8 cellular contexts compared by ENCODE assay signal in the genomic region with DNA sequence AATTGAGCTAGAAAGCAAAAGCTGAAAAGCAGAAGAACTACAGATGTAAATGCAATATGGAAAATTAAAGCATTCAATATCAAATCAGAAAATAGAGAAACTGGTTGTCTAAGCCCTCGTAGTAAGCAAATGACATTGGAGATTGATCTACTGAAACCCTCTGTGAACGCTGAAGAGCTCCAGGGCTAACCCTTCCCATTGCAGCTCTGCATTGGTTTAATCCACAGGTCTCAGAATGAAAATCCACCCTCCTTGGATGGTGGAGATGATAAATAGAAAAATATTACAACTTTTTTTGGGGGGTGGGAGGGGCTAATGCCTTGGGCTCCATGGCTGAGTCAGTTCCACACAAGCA. TPM values are rescaled to one million over a fixed set of nuclear protein-coding genes. Genes with fewer than 3 reads are reported as not detected.
DNase-seq lines count a peak whose midpoint lies in the region; ATAC-seq and TF ChIP-seq lines count a peak whose summit lies in the region.

No MANE protein-coding gene starts in this region.

- peaks cover 27 to 58% (median 45%) of the 10 kb centered on the region in 4 donors for H3K4me1 Mint-ChIP-seq in CD4-positive, CD25-positive, alpha-beta regulatory T cell

- peak overlapping the region; percentile 66 for H3K27ac ChIP-seq in CD4-positive, CD25-positive, alpha-beta regulatory T cell (ENCODE audit: insufficient read depth, low read length, poor library complexity, severe bottlenecking)
- H3K27ac ChIP-seq in coronary artery: peak overlapping the region; percentile 81 to 99
- peak overlapping the region; percentile 85 for H3K27ac ChIP-seq in neutrophil

- no peaks in the 10 kb centered on the region for H3K27me3 Mint-ChIP-seq in CD4-positive, CD25-positive, alpha-beta regulatory T cell

- peak overlapping the region; percentile 79 for H3K4me3 ChIP-seq in CD4-positive, CD25-positive, alpha-beta regulatory T cell (ENCODE audit: low read depth, low read length)
- H3K4me3 ChIP-seq in MG63 (peak overlapping the region; percentile 24), coronary artery (peak overlapping the region; percentile 65), neutrophil (ENCODE audit: low read depth in 1 of 2, low read length in 1 of 2) (peak overlapping the region; percentile 51 to 56)

- peak overlapping the region; percentile 58 to 85 (median 80) for H3K4me3 Mint-ChIP-seq in CD4-positive, CD25-positive, alpha-beta regulatory T cell

- no peaks in the 10 kb centered on the region for H3K9me3 ChIP-seq in CD4-positive, CD25-positive, alpha-beta regulatory T cell (ENCODE audit: control insufficient read depth in 2 of 2, low read length in 2 of 2)
- no peaks in the 10 kb centered on the region for H3K9me3 ChIP-seq in MG63
- no peaks in the 10 kb centered on the region for H3K9me3 ChIP-seq in neutrophil

- peaks cover 3% of the 10 kb centered on the region for H3K36me3 Mint-ChIP-seq in CD4-positive, CD25-positive, alpha-beta regulatory T cell

- no peak for DNase-seq in CD4-positive, CD25-positive, alpha-beta regulatory T cell
- DNase-seq in MG63: no peak
- no peak for DNase-seq in coronary artery (ENCODE audit: low spot score)
- no peak for DNase-seq in stimulated activated CD4-positive, alpha-beta T cell treated with anti-CD3 and anti-CD28 coated beads, Interleukin-4, amount 100 ng/mL, for 4 hours
- DNase-seq in GM19240 (ENCODE audit: insufficient read length, low spot score): no peak
- no peak for DNase-seq in stimulated activated CD4-positive, alpha-beta T cell treated with anti-CD3 and anti-CD28 coated beads, Interleukin-1b, Interleukin-23, amount 100 ng/mL, for 48 hours

- no peak for ATAC-seq in CD4-positive, CD25-positive, alpha-beta regulatory T cell (ENCODE audit: low read depth in 2 of 2)
- no peak for ATAC-seq in HG02973 (IDR thresholded peaks at IDR 0.05; ENCODE audit: unreplicated experiment)

- H3K4me1 ChIP-seq in CD4-positive, CD25-positive, alpha-beta regulatory T cell (ENCODE audit: control insufficient read depth, insufficient read depth, low read length, poor library complexity, severe bottlenecking): peaks cover 39% of the 10 kb centered on the region
- H3K4me1 ChIP-seq in neutrophil (ENCODE audit: control insufficient read depth in 1 of 2, insufficient read depth in 1 of 2, low read depth in 1 of 2, low read length in 1 of 2): peaks cover 55 to 57% of the 10 kb centered on the region in 2 experiments

- no peaks in the 10 kb centered on the region for H3K36me3 ChIP-seq in CD4-positive, CD25-positive, alpha-beta regulatory T cell (ENCODE audit: control insufficient read depth, insufficient read depth, low read length)
- H3K36me3 ChIP-seq in MG63 (peaks cover 67% of the 10 kb centered on the region), neutrophil (peaks cover 3% of the 10 kb centered on the region)

- TF ChIP-seq CTCF in coronary artery (IDR thresholded peaks at IDR 0.05) (no peak), neutrophil (IDR thresholded peaks at IDR 0.05) (no peak)

- H3K9me3 Mint-ChIP-seq in CD4-positive, CD25-positive, alpha-beta regulatory T cell: no peaks in the 10 kb centered on the region

- H3K27ac Mint-ChIP-seq in CD4-positive, CD25-positive, alpha-beta regulatory T cell: peak overlapping the region; percentile 40 to 89 (median 81)

- H3K27me3 ChIP-seq in CD4-positive, CD25-positive, alpha-beta regulatory T cell (ENCODE audit: control insufficient read depth, insufficient read depth, low read length): no peaks in the 10 kb centered on the region
- H3K27me3 ChIP-seq in MG63 (no peaks in the 10 kb centered on the region), neutrophil (no peaks in the 10 kb centered on the region)

RNA-seq across cellular contexts. Expression of a gene that starts 40.5 kb away (rescaled TPM):
- 22.8 TPM for total RNA-seq in CD4-positive, CD25-positive, alpha-beta regulatory T cell
- 10 to 100 TPM in 3 of 4 donors, 1 to 10 TPM in 1; 9.4 to 21.4 (median 16.5) TPM for polyA plus RNA-seq in CD4-positive, CD25-positive, alpha-beta regulatory T cell
- total RNA-seq in MG63 (2014; rRNA removed; shearing (Covaris generic); ENCODE audit: low replicate concordance): 228 and 229 TPM in 2 replicates

RNA-seq across cellular contexts. Expression of a gene that starts 57.1 kb away (rescaled TPM):
- 218 TPM for total RNA-seq in CD4-positive, CD25-positive, alpha-beta regulatory T cell
- polyA plus RNA-seq in CD4-positive, CD25-positive, alpha-beta regulatory T cell: 100 to 1,000 TPM; 722 to 844 (median 818) TPM
- 0.39 and 2.5 TPM in 2 replicates for total RNA-seq in MG63 (2014; rRNA removed; shearing (Covaris generic); ENCODE audit: low replicate concordance)

Comparison
In these comparisons a context has a peak if more than half of its experiments do, and no peak if none do; other contexts are left out.
1. H3K4me3 ChIP-seq: peak in every context shown above with its lines; median percentile 79 in CD4-positive, CD25-positive, alpha-beta regulatory T cell; 65 in coronary artery; 54 in neutrophil; 24 in MG63.
2. RNA of a gene that starts 57.1 kb away (total RNA-seq): 218 TPM in CD4-positive, CD25-positive, alpha-beta regulatory T cell (single experiment); 0.39 to 2.5 TPM in MG63; every median in the first group is over 10 times any median in the second.
3. Peak in every context shown above with its lines, with median percentiles within 50 percentile points of each other: H3K27ac ChIP-seq.